21 cellular contexts compared by ENCODE assay signal in the genomic region with DNA sequence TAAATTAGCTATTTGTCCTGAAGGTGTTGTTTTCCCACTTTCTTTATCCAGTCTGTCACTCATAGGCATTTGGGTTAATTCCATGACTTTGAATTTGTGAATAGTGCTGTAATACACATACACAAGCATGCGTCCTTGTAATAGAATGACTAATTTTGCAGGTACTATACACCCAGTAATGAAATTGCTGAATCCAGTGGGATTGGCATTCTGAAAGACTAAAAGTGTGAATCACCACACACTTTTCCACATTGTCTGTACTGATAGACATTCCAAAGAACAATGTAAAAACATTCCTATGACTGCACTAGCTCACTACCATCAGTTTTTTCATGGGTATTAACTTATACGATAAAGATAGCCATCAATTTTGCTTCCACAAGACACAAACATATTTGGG. TPM values are rescaled to one million over a fixed set of nuclear protein-coding genes. Genes with fewer than 3 reads are reported as not detected.
"Had no signal": no experiment of that assay in that cellular context is flagged by ENCODE, and none has a peak within 500 bp of the region (broad histone marks: within the 10 kb centered on the region; RNA-seq: fewer than 3 reads in every experiment).

No MANE protein-coding gene starts in this region.

RNA-seq across cellular contexts. Expression of gene CDY2A, which starts 27.3 kb away (rescaled TPM):
- total RNA-seq: activated naive CD4-positive, alpha-beta T cell treated with anti-CD3 and anti-CD28 coated beads for 36 hours; activated naive CD4-positive, alpha-beta T cell treated with anti-CD3 and anti-CD28 coated beads, Interleukin-2, amount 50 U/mL, for 72 hours; activated naive CD8-positive, alpha-beta T cell treated with anti-CD3 and anti-CD28 coated beads for 36 hours; activated naive CD8-positive, alpha-beta T cell treated with anti-CD3 and anti-CD28 coated beads, Interleukin-2, amount 10 ng/mL, durations not matched to agents 7 days and 5 days; activated T-cell treated with anti-CD3 and anti-CD28 coated beads, Interleukin-2, amount 50 U/mL, for 4 hours; activated T-cell treated with anti-CD3 and anti-CD28 coated beads, Interleukin-2, amount 50 U/mL, for 72 hours; activated T-helper 1 cell treated with anti-CD3 and anti-CD28 coated beads, Interleukin-12 subunit alpha, Interleukin-12 subunit beta, Interleukin-2, Interleukin-4 antibody, amounts not matched to agents 30 ng/mL and 10 ng/mL and 1 ng/mL, durations not matched to agents 14 hours and 24 hours and 36 hours; activated T-helper 17 cell treated with anti-CD3 and anti-CD28 coated beads, Interleukin-2, amount 50 U/mL, for 72 hours; activated T-helper 2 cell treated with anti-CD3 and anti-CD28 coated beads, Interferon-gamma antibody, Interleukin-2, Interleukin-4, amounts not matched to agents 10 μg/mL and 5 μg/mL and 100 μg/mL, durations not matched to agents 14 hours and 24 hours and 36 hours; adrenal gland; aorta; ascending aorta; astrocyte; body of pancreas; breast epithelium; bronchial epithelial cell; cardiac muscle cell; cardiac septum; cerebellum; chondrocyte had no signal
- polyA plus RNA-seq: adipose tissue, adrenal gland, aorta, cardiac muscle cell had no signal
